8 cellular contexts compared by ENCODE assay signal in genomic region chr3:189563841-189564563, GRCh38.
DNase-seq lines count a peak whose midpoint lies in the region; ATAC-seq and TF ChIP-seq lines count a peak whose summit lies in the region.

No MANE protein-coding gene starts in this region.

- peak; percentile 6 to 38 (median 10) for DNase-seq in stimulated activated CD4-positive, alpha-beta T cell treated with anti-CD3 and anti-CD28 coated beads, Interleukin-12 subunit alpha, Interleukin-12 subunit beta, amount 100 ng/mL, for 48 hours (ENCODE audit: low read depth in 2 of 3, low spot score in 1 of 3)
- DNase-seq in stimulated activated CD4-positive, alpha-beta T cell treated with anti-CD3 and anti-CD28 coated beads, Interleukin-4, amount 100 ng/mL, for 1 hour, result no peak
- DNase-seq in RKO (ENCODE audit: low spot score) (peak; percentile 22), fibroblast of the aortic adventitia (ENCODE audit: low read depth) (peak; percentile 86), NCI-H2029 treated with DMSO at 0.1 percent for 48 hours (lab: John Stamatoyannopoulos, UW) (no peak), G401 (ENCODE audit: low spot score) (no peak), inferior parietal cortex (ENCODE audit: extremely low spot score) (no peak)

- in situ Hi-C loops in G401 (cut with HindIII; ENCODE audit: low sequenced_read_pairs), result no loop called here

- ATAC-seq in HG03039 (IDR thresholded peaks at IDR 0.05; ENCODE audit: unreplicated experiment), result peak; percentile 84

- peak; percentile 5 for TF ChIP-seq CTCF in fibroblast of the aortic adventitia (IDR thresholded peaks at IDR 0.05; ENCODE audit: insufficient read depth, low read length)

- H3K4me3 ChIP-seq in fibroblast of the aortic adventitia (ENCODE audit: low read depth, low read length), result no peak overlapping the region

Comparison
In these comparisons a context has a peak if more than half of its experiments do, and no peak if none do; other contexts are left out.
1. DNase-seq: peak in stimulated activated CD4-positive, alpha-beta T cell treated with anti-CD3 and anti-CD28 coated beads, Interleukin-12 subunit alpha, Interleukin-12 subunit beta, amount 100 ng/mL, for 48 hours (3 of 3), RKO (single experiment) and fibroblast of the aortic adventitia (single experiment); none in stimulated activated CD4-positive, alpha-beta T cell treated with anti-CD3 and anti-CD28 coated beads, Interleukin-4, amount 100 ng/mL, for 1 hour (single experiment), NCI-H2029 treated with DMSO at 0.1 percent for 48 hours (single experiment), G401 (single experiment) and inferior parietal cortex (single experiment).